ENCODE assay signal across 13 cellular contexts in the genomic region with DNA sequence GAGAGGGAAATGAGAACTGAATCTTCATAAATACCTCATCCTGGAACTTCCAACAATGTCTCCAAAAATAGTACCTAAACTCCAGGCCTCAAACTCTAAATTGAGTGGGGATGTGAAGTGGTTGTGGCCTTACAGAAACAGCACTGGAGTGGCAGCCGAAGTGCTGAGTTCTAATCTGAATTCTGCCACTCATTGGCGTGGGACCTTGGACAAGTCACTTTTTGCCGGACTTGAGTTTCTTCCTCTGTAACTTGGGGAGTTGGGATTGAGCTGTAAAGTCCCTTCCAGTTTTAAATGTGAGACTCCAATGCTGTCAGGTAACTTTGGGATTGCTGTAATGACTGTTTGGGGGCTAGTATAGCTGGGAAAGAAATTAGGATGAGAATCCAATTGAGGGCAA. TPM values are rescaled to one million over a fixed set of nuclear protein-coding genes. Genes with fewer than 3 reads are reported as not detected.
DNase-seq lines count a peak whose midpoint lies in the region; ATAC-seq and TF ChIP-seq lines count a peak whose summit lies in the region.
"Had no signal": no experiment of that assay in that cellular context is flagged by ENCODE, and none has a peak within 500 bp of the region (broad histone marks: within the 10 kb centered on the region; RNA-seq: fewer than 3 reads in every experiment).

No MANE protein-coding gene starts in this region.

- CTCF ChIA-PET in activated CD8-positive, alpha-beta T cell treated with anti-CD3 and anti-CD28 coated beads, Interleukin-2, amount 10 ng/mL, durations not matched to agents 7 days and 5 days (lab: Charles Lee): interaction anchor here (0.9 to 8.5 kb wide), 8 partner anchors 9 to 258 kb away, joined by 4 to 366 read pairs (median 6); partner anchors contain the start of genes BMF, BUB1B and SRP14

- WGBS in right cardiac atrium: 73% methylated on average over 3 of the region's 3 CpGs

- no peak for ATAC-seq in right cardiac atrium
- ATAC-seq in activated CD8-positive, alpha-beta T cell treated with anti-CD3 and anti-CD28 coated beads, Interleukin-2, amount 10 ng/mL, durations not matched to agents 7 days and 5 days: no peak
- ATAC-seq in upper lobe of right lung: no peak
- no peak for ATAC-seq in HG03520 (IDR thresholded peaks at IDR 0.05; ENCODE audit: unreplicated experiment)
- ATAC-seq in HG03457 (IDR thresholded peaks at IDR 0.05; ENCODE audit: unreplicated experiment): no peak

- peak overlapping the region; percentile 3 for H3K27ac Mint-ChIP-seq in activated CD8-positive, alpha-beta T cell treated with anti-CD3 and anti-CD28 coated beads, Interleukin-2, amount 10 ng/mL, durations not matched to agents 7 days and 5 days

- H3K4me1 ChIP-seq in left ventricle myocardium inferior (peaks cover 68% of the 10 kb centered on the region), right cardiac atrium (ENCODE audit: control insufficient read depth, insufficient read depth, low read length) (peaks cover 9% of the 10 kb centered on the region), muscle layer of duodenum (ENCODE audit: control insufficient read depth in 1 of 2, insufficient read depth in 2 of 2, low read length in 2 of 2) (peaks cover 14 to 27% of the 10 kb centered on the region in 2 donors), upper lobe of right lung (peaks cover 44% of the 10 kb centered on the region)

- H3K27me3 Mint-ChIP-seq in activated CD8-positive, alpha-beta T cell treated with anti-CD3 and anti-CD28 coated beads, Interleukin-2, amount 10 ng/mL, durations not matched to agents 7 days and 5 days (ENCODE audit: low read depth): no peaks in the 10 kb centered on the region
- H3K27me3 Mint-ChIP-seq: activated T-cell treated with anti-CD3 and anti-CD28 coated beads, Interleukin-2, amount 50 U/mL, for 24 hours had no signal

- H3K9me3 ChIP-seq in left ventricle myocardium inferior (replicated peaks): no peaks in the 10 kb centered on the region
- no peaks in the 10 kb centered on the region for H3K9me3 ChIP-seq in right cardiac atrium (ENCODE audit: control insufficient read depth, low read length)
- H3K9me3 ChIP-seq in muscle layer of duodenum (ENCODE audit: control insufficient read depth in 1 of 2, low read length in 2 of 2): no peaks in the 10 kb centered on the region
- no peaks in the 10 kb centered on the region for H3K9me3 ChIP-seq in upper lobe of right lung
- H3K9me3 ChIP-seq: SJSA1, tibial artery had no signal

- H3K27me3 ChIP-seq in left ventricle myocardium inferior (ENCODE audit: low read depth) (no peaks in the 10 kb centered on the region), right cardiac atrium (ENCODE audit: control insufficient read depth, insufficient read depth) (no peaks in the 10 kb centered on the region), muscle layer of duodenum (ENCODE audit: low read depth, low read length) (no peaks in the 10 kb centered on the region), upper lobe of right lung (no peaks in the 10 kb centered on the region)
- H3K27me3 ChIP-seq: SJSA1, tibial artery had no signal

- H3K36me3 Mint-ChIP-seq in activated CD8-positive, alpha-beta T cell treated with anti-CD3 and anti-CD28 coated beads, Interleukin-2, amount 10 ng/mL, durations not matched to agents 7 days and 5 days (ENCODE audit: low read depth): peaks cover 22% of the 10 kb centered on the region

- H3K4me1 Mint-ChIP-seq in activated CD8-positive, alpha-beta T cell treated with anti-CD3 and anti-CD28 coated beads, Interleukin-2, amount 10 ng/mL, durations not matched to agents 7 days and 5 days (ENCODE audit: low read depth): peaks cover 89% of the 10 kb centered on the region

- intact Hi-C loops in left ventricle myocardium inferior (cut with micrococcal nuclease): loop anchor here (10.0 kb wide), 3 partner anchors 56 to 226 kb away; partner anchors contain the start of gene BMF
- intact Hi-C loops in right cardiac atrium (cut with DNase I): loop anchor here (5.0 to 10.0 kb wide), 5 partner anchors 53 to 226 kb away; partner anchors contain the start of gene BMF (in 2 of the 4)
- intact Hi-C loops in upper lobe of right lung (cut with DNase I): loop anchor here (5.0 to 10.0 kb wide), 2 partner anchors 66 to 223 kb away; no protein-coding TSS in a partner anchor

- H3K9me3 Mint-ChIP-seq in activated CD8-positive, alpha-beta T cell treated with anti-CD3 and anti-CD28 coated beads, Interleukin-2, amount 10 ng/mL, durations not matched to agents 7 days and 5 days (ENCODE audit: insufficient read depth): no peaks in the 10 kb centered on the region
- H3K9me3 Mint-ChIP-seq: activated T-cell treated with anti-CD3 and anti-CD28 coated beads, Interleukin-2, amount 50 U/mL, for 24 hours had no signal

- H3K27ac ChIP-seq in left ventricle myocardium inferior (replicated peaks) (peak overlapping the region; percentile 68), right cardiac atrium (ENCODE audit: low read length) (no peak overlapping the region), muscle layer of duodenum (ENCODE audit: low read length) (peak overlapping the region; percentile 2), upper lobe of right lung (peak overlapping the region; percentile 74)
- H3K27ac ChIP-seq: SJSA1, tibial artery had no signal

- POLR2A ChIA-PET in activated CD8-positive, alpha-beta T cell treated with anti-CD3 and anti-CD28 coated beads, Interleukin-2, amount 10 ng/mL, durations not matched to agents 7 days and 5 days (lab: Charles Lee): interaction anchor here (1.2 to 2.9 kb wide), 4 partner anchors 9 to 112 kb away, joined by 3 to 24 read pairs (median 14); partner anchors contain the start of genes BMF and BUB1B

- TF ChIP-seq CTCF in left ventricle myocardium inferior (IDR thresholded peaks at IDR 0.05; ENCODE audit: borderline replicate concordance) (no peak), upper lobe of right lung (IDR thresholded peaks at IDR 0.05) (no peak)

- peaks cover 4% of the 10 kb centered on the region for H3K36me3 ChIP-seq in left ventricle myocardium inferior
- no peaks in the 10 kb centered on the region for H3K36me3 ChIP-seq in muscle layer of duodenum (ENCODE audit: control insufficient read depth in 1 of 2, insufficient read depth in 2 of 2, low read length in 2 of 2)
- H3K36me3 ChIP-seq in upper lobe of right lung: no peaks in the 10 kb centered on the region

- DNase-seq in left ventricle myocardium inferior (no peak), right cardiac atrium (no peak), upper lobe of right lung (no peak), inferior parietal cortex (ENCODE audit: extremely low spot score) (no peak)
- DNase-seq in activated CD8-positive, alpha-beta T cell treated with anti-CD3 and anti-CD28 coated beads, Interleukin-2, amount 10 ng/mL, durations not matched to agents 7 days and 5 days: no peak
- DNase-seq: mammary epithelial cell, NCI-H1048 had no signal

- H3K4me3 ChIP-seq in left ventricle myocardium inferior (no peak overlapping the region), right cardiac atrium (ENCODE audit: low read length) (no peak overlapping the region), muscle layer of duodenum (ENCODE audit: low read depth in 1 of 2, low read length in 2 of 2) (no peak overlapping the region), upper lobe of right lung (no peak overlapping the region)
- H3K4me3 ChIP-seq: SJSA1, tibial artery had no signal

- H3K4me3 Mint-ChIP-seq in activated CD8-positive, alpha-beta T cell treated with anti-CD3 and anti-CD28 coated beads, Interleukin-2, amount 10 ng/mL, durations not matched to agents 7 days and 5 days: no peak overlapping the region
- H3K4me3 Mint-ChIP-seq: activated T-cell treated with anti-CD3 and anti-CD28 coated beads, Interleukin-2, amount 50 U/mL, for 24 hours had no signal

RNA-seq across cellular contexts. Expression of gene SRP14, which starts 10.1 kb away (rescaled TPM):
- total RNA-seq in left ventricle myocardium inferior: 240 TPM
- 100 to 1,000 TPM; 184 to 229 (median 210) TPM for total RNA-seq in right cardiac atrium
- 574 TPM for polyA plus RNA-seq in right cardiac atrium
- total RNA-seq in activated CD8-positive, alpha-beta T cell treated with anti-CD3 and anti-CD28 coated beads, Interleukin-2, amount 10 ng/mL, durations not matched to agents 7 days and 5 days: 100 to 1,000 TPM; 178 to 182 TPM
- total RNA-seq in upper lobe of right lung: 132 TPM

RNA-seq across cellular contexts. Expression of gene BMF, which starts 59.6 kb away (rescaled TPM):
- total RNA-seq in left ventricle myocardium inferior (3.1 TPM), right cardiac atrium (1 to 10 TPM; 3.0 to 9.9 (median 8.5) TPM), upper lobe of right lung (15.4 TPM)
- 2.9 TPM for polyA plus RNA-seq in right cardiac atrium
- 1 to 10 TPM; 2.2 to 4.0 TPM for total RNA-seq in activated CD8-positive, alpha-beta T cell treated with anti-CD3 and anti-CD28 coated beads, Interleukin-2, amount 10 ng/mL, durations not matched to agents 7 days and 5 days
